Comparison of ENCODE assay signal across 26 cellular contexts in the genomic region with DNA sequence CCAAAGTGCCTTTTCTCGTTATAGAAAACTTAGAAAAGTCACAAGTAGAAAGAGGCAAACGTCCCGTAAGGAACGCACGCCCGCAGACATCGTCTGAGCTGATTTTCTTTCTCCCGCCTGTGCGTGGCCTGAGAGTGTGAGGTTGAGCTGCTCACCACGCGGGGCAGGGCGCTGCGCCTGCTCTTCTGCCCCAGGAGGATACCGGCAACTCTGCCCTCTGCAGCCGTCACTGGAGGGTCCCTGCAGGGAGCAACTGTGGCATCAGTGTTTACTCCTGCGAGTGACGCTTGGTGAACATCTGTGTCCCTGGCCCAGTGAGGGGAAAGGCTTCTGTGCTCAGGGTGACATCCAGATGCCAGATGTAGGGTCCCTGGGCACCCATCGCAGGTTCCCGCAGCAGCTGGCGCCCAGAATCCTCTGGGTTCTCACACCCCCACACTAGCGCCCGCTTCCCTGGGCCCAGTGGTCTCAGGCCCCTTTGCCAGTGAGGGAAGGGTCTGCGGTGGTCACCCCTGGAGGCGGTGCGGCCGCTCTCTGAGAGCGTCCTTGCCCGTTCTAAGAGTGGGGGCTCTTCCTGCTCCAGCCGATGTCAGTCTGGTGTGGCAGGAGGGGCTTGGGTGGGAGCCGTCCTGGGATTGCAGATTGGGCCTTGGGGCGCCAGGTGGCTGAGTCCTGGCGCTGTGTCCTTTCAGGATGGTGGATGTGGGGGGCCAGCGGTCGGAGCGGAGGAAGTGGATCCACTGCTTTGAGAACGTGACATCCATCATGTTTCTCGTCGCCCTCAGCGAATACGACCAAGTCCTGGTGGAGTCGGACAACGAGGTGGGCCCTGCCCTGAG.
"Had no signal": no experiment of that assay in that cellular context is flagged by ENCODE, and none has a peak within 500 bp of the region (broad histone marks: within the 10 kb centered on the region; RNA-seq: fewer than 3 reads in every experiment).

No MANE protein-coding gene starts in this region.

- H3K27ac ChIP-seq: breast epithelium, epithelial cell of prostate, esophagus squamous epithelium, heart right ventricle, ovary, prostate gland, testis, transverse colon had no signal

- H3K4me3 ChIP-seq: breast epithelium, esophagus squamous epithelium, heart right ventricle, ovary, prostate gland, smooth muscle cell, testis, transverse colon had no signal

- H3K9me3 ChIP-seq: breast epithelium, esophagus squamous epithelium, heart right ventricle, ovary, prostate gland, testis, transverse colon had no signal

- DNase-seq: activated CD4-positive, alpha-beta memory T cell treated with anti-CD3 and anti-CD28 coated beads, Interleukin-2, amount 10 ng/mL, durations not matched to agents 7 days and 5 days; activated CD4-positive, alpha-beta T cell treated with anti-CD3 and anti-CD28 coated beads for 1 hour; activated CD4-positive, alpha-beta T cell treated with anti-CD3 and anti-CD28 coated beads, Interleukin-2, amount 10 ng/mL, durations not matched to agents 7 days and 5 days; activated CD8-positive, alpha-beta memory T cell treated with anti-CD3 and anti-CD28 coated beads, Interleukin-2, amount 10 ng/mL, durations not matched to agents 7 days and 5 days; activated naive CD8-positive, alpha-beta T cell treated with anti-CD3 and anti-CD28 coated beads, Interleukin-2, amount 50 U/mL, for 24 hours; activated T-cell treated with anti-CD3 and anti-CD28 coated beads, Interleukin-2, amount 50 U/mL, for 48 hours; dermis blood vessel endothelial cell; effector CD8-positive, alpha-beta T cell; esophagus squamous epithelium; foreskin melanocyte; heart right ventricle; naive B cell; nephron progenitor cell; ovary; retina; stimulated activated CD4-positive, alpha-beta T cell treated with anti-CD3 and anti-CD28 coated beads, Interleukin-2, amount 100 ng/mL, for 24 hours; stimulated activated naive B cell treated with anti-CD40 and anti-IgM and Interleukin-4, amounts not matched to agents 10 μg/mL and 1 μg/mL and 100 μg/mL, for 72 hours; T-helper 2 cell; testis; transverse colon had no signal

- H3K4me1 ChIP-seq: breast epithelium, esophagus squamous epithelium, prostate gland, transverse colon had no signal

- H3K4me2 ChIP-seq: smooth muscle cell had no signal

- FAIRE-seq: colon, endometrium had no signal

- ATAC-seq: activated CD8-positive, alpha-beta memory T cell treated with anti-CD3 and anti-CD28 coated beads, Interleukin-2, amount 10 ng/mL, durations not matched to agents 7 days and 5 days; activated naive CD8-positive, alpha-beta T cell treated with anti-CD3 and anti-CD28 coated beads, Interleukin-2, amount 50 U/mL, for 24 hours; heart right ventricle; stimulated activated naive B cell treated with anti-CD40 and anti-IgM and Interleukin-4, amounts not matched to agents 10 μg/mL and 1 μg/mL and 100 μg/mL, for 72 hours had no signal

- H3K36me3 ChIP-seq: breast epithelium, ovary had no signal

- H3K27me3 ChIP-seq: breast epithelium, esophagus squamous epithelium, heart right ventricle, ovary, testis, transverse colon had no signal
